ENCODE assay signal across 8 cellular contexts in the genomic region with DNA sequence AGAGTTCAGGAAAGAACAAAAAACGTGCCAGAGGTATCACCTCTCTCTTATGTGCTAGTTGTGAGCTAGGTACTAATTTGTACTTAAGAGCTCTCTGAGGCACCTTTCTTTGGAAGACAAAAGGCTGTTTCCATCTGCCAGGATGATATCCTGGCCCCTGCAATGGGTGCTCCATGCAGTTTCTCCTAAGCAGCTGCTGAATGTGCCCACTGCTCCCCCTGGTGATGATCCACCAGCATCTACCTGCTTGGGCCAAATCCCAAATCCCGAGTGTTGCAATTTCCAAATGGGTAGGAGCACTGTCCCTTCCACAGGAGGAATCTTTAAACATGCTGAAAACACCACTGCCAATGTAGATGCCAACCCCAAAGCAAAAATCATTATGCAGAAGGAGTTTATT.
DNase-seq lines count a peak whose midpoint lies in the region; TF ChIP-seq lines count a peak whose summit lies in the region.

No MANE protein-coding gene starts in this region.

- no peaks in the 10 kb centered on the region for H3K36me3 ChIP-seq in OCI-LY7 (ENCODE audit: insufficient read depth, low read length)
- no peaks in the 10 kb centered on the region for H3K36me3 ChIP-seq in vagina

- intact Hi-C loops in OCI-LY7 (cut with micrococcal nuclease; ENCODE audit: unreplicated experiment) (no loop called here), vagina (cut with DNase I) (no loop called here)

- H3K14ac ChIP-seq in H9 (ENCODE audit: insufficient read depth, low read length): no peak overlapping the region

- POLR2A ChIA-PET in OCI-LY7 (lab: Charles Lee): interaction anchor here (0.6 kb wide), 1 partner anchor 8 kb away, joined by 3 read pairs; no protein-coding TSS in a partner anchor

- no peak overlapping the region for H3K4me3 ChIP-seq in OCI-LY7 (ENCODE audit: low read depth, low read length, poor library complexity, severe bottlenecking)
- H3K4me3 ChIP-seq in vagina: no peak overlapping the region

- H2BK12ac ChIP-seq in H9 (ENCODE audit: insufficient read length, low read depth, low read length): no peak overlapping the region

- H4K5ac ChIP-seq in H9 (ENCODE audit: insufficient read length, low read depth, low read length): no peak overlapping the region

- H3K18ac ChIP-seq in H9 (ENCODE audit: insufficient read length, low read depth, low read length): no peak overlapping the region

- CTCF ChIA-PET in OCI-LY7 (lab: Charles Lee; ENCODE audit: unreplicated experiment): no interaction called here

- H3K4me1 ChIP-seq in H9 (ENCODE audit: insufficient read depth, low read length) (no peaks in the 10 kb centered on the region; the same call in 1 of the 2 replicates), OCI-LY7 (ENCODE audit: insufficient read depth, low read length, poor library complexity, severe bottlenecking) (no peaks in the 10 kb centered on the region), vagina (no peaks in the 10 kb centered on the region)

- no peaks in the 10 kb centered on the region for H4K20me1 ChIP-seq in H9 (ENCODE audit: control insufficient read depth, insufficient read depth, insufficient read length)
- no peaks in the 10 kb centered on the region for H4K20me1 ChIP-seq in OCI-LY7 (ENCODE audit: insufficient read depth, low read length)

- no peak overlapping the region for H2BK20ac ChIP-seq in H9 (ENCODE audit: low read depth, low read length, poor library complexity, severe bottlenecking)

- peak; percentile 65 for TF ChIP-seq CTCF in 22Rv1 (IDR thresholded peaks at IDR 0.05)
- TF ChIP-seq CTCF in H9 (conservative IDR thresholded peaks at IDR 0.05): peak; percentile 85
- TF ChIP-seq CTCF in OCI-LY7 (conservative IDR thresholded peaks at IDR 0.05; ENCODE audit: low read length): peak; percentile 62
- TF ChIP-seq CTCF in glutamatergic neuron (IDR thresholded peaks at IDR 0.05; ENCODE audit: partially characterized antibody, unreplicated experiment): peak; percentile 72
- TF ChIP-seq CTCF in vagina (IDR thresholded peaks at IDR 0.05): peak in 1 of 3 experiments; percentile 16

- BruUV-seq in OCI-LY7 (replicated peaks; lab: Mats Ljungman, UMichigan): no TSS peak

- H2AFZ ChIP-seq in H9 (ENCODE audit: low read length) (no peak overlapping the region), OCI-LY7 (ENCODE audit: low read length) (no peak overlapping the region)

- H3K79me1 ChIP-seq in H9 (ENCODE audit: insufficient read depth, low read depth, low read length, poor library complexity, severe bottlenecking): no peaks in the 10 kb centered on the region

- no peaks in the 10 kb centered on the region for H3K23me2 ChIP-seq in H9 (ENCODE audit: insufficient read length, low read depth, low read length, poor library complexity, severe bottlenecking)

- no peaks in the 10 kb centered on the region for H3K9me3 ChIP-seq in H9 (ENCODE audit: control insufficient read depth, low read depth, low read length)
- no peaks in the 10 kb centered on the region for H3K9me3 ChIP-seq in OCI-LY7 (ENCODE audit: low read length)
- H3K9me3 ChIP-seq in vagina: no peaks in the 10 kb centered on the region

- no peak overlapping the region for H3T11ph ChIP-seq in H9 (ENCODE audit: low read length)

- TF ChIP-seq POLR2A in vagina (IDR thresholded peaks at IDR 0.05): no peak

- H3K4me1 Mint-ChIP-seq in H9 (peaks cover 19 to 24% of the 10 kb centered on the region in 2 experiments), glutamatergic neuron (ENCODE audit: low read depth, unreplicated experiment) (no peaks in the 10 kb centered on the region)

- H3K9me2 ChIP-seq in OCI-LY7 (ENCODE audit: insufficient read depth, low read length): no peaks in the 10 kb centered on the region

- no peak overlapping the region for H2AK5ac ChIP-seq in H9 (ENCODE audit: insufficient read length, low read length)

- H3K27me3 ChIP-seq in H9 (ENCODE audit: insufficient read depth, low read length): no peaks in the 10 kb centered on the region
- H3K27me3 ChIP-seq in vagina: no peaks in the 10 kb centered on the region

- no peak overlapping the region for H3K23ac ChIP-seq in H9 (ENCODE audit: insufficient read length, low read depth, low read length)

- DNase-seq in H9 (peak; percentile 81), OCI-LY7 (ENCODE audit: low spot score) (peak; percentile 2), glutamatergic neuron (peak; percentile 66), superior temporal gyrus (ENCODE audit: extremely low spot score) (peak; percentile 67), GDM1 (lab: John Stamatoyannopoulos, UW) (no peak), vagina (ENCODE audit: extremely low spot score in 2 of 2) (no peak)
- no peak for DNase-seq in NK-92 treated with Interleukin-12 subunit alpha and Interleukin-12 subunit beta, amount 100 ng/mL, for 24 hours (lab: John Stamatoyannopoulos, UW)

- H3K4me2 ChIP-seq in H9 (ENCODE audit: insufficient read depth, insufficient read length, low read length) (no peak overlapping the region), OCI-LY7 (ENCODE audit: low read length) (no peak overlapping the region)

- H3K9ac ChIP-seq in H9 (ENCODE audit: extremely low read depth, insufficient read length, low read length): no peak overlapping the region

- H3K9me3 Mint-ChIP-seq in H9: 0 out of 5 replicates have a peak, but pooled peaks cover 0 to 2% of the 10 kb centered on the region in 2 experiments
- no peaks in the 10 kb centered on the region for H3K9me3 Mint-ChIP-seq in glutamatergic neuron (ENCODE audit: unreplicated experiment)

- WGBS in H9 (ENCODE audit: extremely low coverage, insufficient read length, low lambda C conversion rate): no CpG with 5 or more reads among the region's 2 CpGs

- peaks cover 10% of the 10 kb centered on the region for H3K27me3 Mint-ChIP-seq in H9 (ENCODE audit: low read depth)
- H3K27me3 Mint-ChIP-seq in glutamatergic neuron (ENCODE audit: unreplicated experiment): peaks cover 2% of the 10 kb centered on the region

- H3K56ac ChIP-seq in H9 (ENCODE audit: insufficient read length, low read depth, low read length): no peak overlapping the region

- H2BK120ac ChIP-seq in H9 (ENCODE audit: low read depth, low read length, poor library complexity, severe bottlenecking): no peak overlapping the region

- no peak overlapping the region for H4K91ac ChIP-seq in H9 (ENCODE audit: insufficient read length, low read depth, low read length)

- H2BK5ac ChIP-seq in H9 (ENCODE audit: insufficient read length, low read length): no peak overlapping the region

- H2BK15ac ChIP-seq in H9 (ENCODE audit: low read depth, low read length): no peak overlapping the region

- H4K8ac ChIP-seq in H9 (replicated peaks; ENCODE audit: insufficient read length, low read depth, low read length): no peak overlapping the region

- no peak overlapping the region for H3K4ac ChIP-seq in H9 (ENCODE audit: low read depth, low read length)

- H3K4me3 Mint-ChIP-seq in H9 (no peak overlapping the region), glutamatergic neuron (ENCODE audit: unreplicated experiment) (no peak overlapping the region)

- H3K36me3 Mint-ChIP-seq in H9 (ENCODE audit: insufficient read depth in 1 of 3, low read depth in 3 of 3): peaks cover 0 to 10% (median 8%) of the 10 kb centered on the region in 3 experiments; a peak in 4 of 7 replicates
- peaks cover 4% of the 10 kb centered on the region for H3K36me3 Mint-ChIP-seq in glutamatergic neuron (ENCODE audit: unreplicated experiment)

- H3K79me2 ChIP-seq in H9 (ENCODE audit: insufficient read depth, low read length): no peaks in the 10 kb centered on the region
- H3K79me2 ChIP-seq in OCI-LY7 (ENCODE audit: insufficient read depth, low read depth, low read length): no peaks in the 10 kb centered on the region

- H3K27ac ChIP-seq in 22Rv1 (no peak overlapping the region), H9 (ENCODE audit: insufficient read length, low read depth, low read length) (no peak overlapping the region), OCI-LY7 (ENCODE audit: low read depth, low read length, poor library complexity, severe bottlenecking) (no peak overlapping the region), vagina (no peak overlapping the region)

- H3K27ac Mint-ChIP-seq in H9 (no peak overlapping the region), glutamatergic neuron (ENCODE audit: unreplicated experiment) (no peak overlapping the region)

Comparison
In these comparisons a context has a peak if more than half of its experiments do, and no peak if none do; other contexts are left out.
1. DNase-seq: peak in H9 (single experiment), OCI-LY7 (single experiment), glutamatergic neuron (single experiment) and superior temporal gyrus (single experiment); none in GDM1 (single experiment), vagina (0 of 2) and NK-92 treated with Interleukin-12 subunit alpha and Interleukin-12 subunit beta, amount 100 ng/mL, for 24 hours (single experiment).